Comparison of ENCODE assay signal across 19 cellular contexts in the genomic region with DNA sequence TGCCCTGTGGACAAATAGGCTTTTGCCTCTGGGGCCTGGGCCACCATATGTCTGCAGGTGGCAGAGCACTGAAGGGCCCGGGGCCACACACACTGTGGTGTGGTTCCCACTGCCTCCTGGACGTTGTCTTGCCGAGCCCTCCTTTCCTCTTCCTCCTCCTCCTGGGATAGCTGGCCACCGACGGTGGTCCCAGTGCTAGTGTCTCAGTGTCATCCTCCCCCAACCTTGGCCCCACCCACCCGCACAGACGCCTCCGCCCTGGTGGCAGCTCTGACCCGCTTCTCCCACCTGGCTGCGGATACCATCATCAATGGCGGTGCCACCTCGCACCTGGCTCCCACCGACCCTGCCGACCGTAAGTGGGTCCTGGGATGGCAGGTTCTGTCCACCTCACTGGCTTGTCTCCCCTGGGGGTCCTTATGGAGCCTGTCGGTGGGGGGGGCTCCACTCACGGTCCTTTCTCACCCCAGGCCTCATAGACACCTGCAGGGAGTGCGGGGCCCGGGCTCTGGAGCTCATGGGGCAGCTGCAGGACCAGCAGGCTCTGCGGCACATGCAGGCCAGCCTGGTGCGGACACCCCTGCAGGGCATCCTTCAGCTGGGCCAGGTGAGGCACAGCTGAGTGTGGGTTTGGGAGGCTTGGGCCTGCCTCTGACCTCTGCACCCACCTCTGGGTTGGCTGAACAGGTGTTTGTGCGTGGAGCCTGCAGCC. TPM values are rescaled to one million over a fixed set of nuclear protein-coding genes. Genes with fewer than 3 reads are reported as not detected.
DNase-seq lines count a peak whose midpoint lies in the region; ATAC-seq and TF ChIP-seq lines count a peak whose summit lies in the region.
"Had no signal": no experiment of that assay in that cellular context is flagged by ENCODE, and none has a peak within 500 bp of the region (broad histone marks: within the 10 kb centered on the region; RNA-seq: fewer than 3 reads in every experiment).

No MANE protein-coding gene starts in this region.

- no peaks in the 10 kb centered on the region for H3K9me3 ChIP-seq in SK-N-SH
- no peaks in the 10 kb centered on the region for H3K9me3 ChIP-seq in Karpas-422 (ENCODE audit: low read length)

- no peaks in the 10 kb centered on the region for H3K36me3 Mint-ChIP-seq in IgD-negative memory B cell
- H3K36me3 Mint-ChIP-seq in stimulated activated naive B cell treated with anti-CD40 and anti-IgM and Interleukin-4, amounts not matched to agents 10 μg/mL and 1 μg/mL and 100 μg/mL, for 72 hours, result peaks cover 38 to 39% of the 10 kb centered on the region in 2 donors

- H3K4me2 ChIP-seq in SK-N-SH (no peak overlapping the region), Karpas-422 (ENCODE audit: low read depth, low read length, poor library complexity, severe bottlenecking) (no peak overlapping the region)

- TF ChIP-seq EP300 in SK-N-SH (IDR thresholded peaks at IDR 0.05; ENCODE audit: borderline replicate concordance in 1 of 2, low read depth in 1 of 2, low read length in 1 of 2), result no peak

- intact Hi-C loops in dorsolateral prefrontal cortex (cut with DNase I), result loop anchor here (1.0 to 10.0 kb wide), 2 partner anchors 64 to 94 kb away; no protein-coding TSS in a partner anchor

- DNase-seq in SK-N-SH (peak; percentile 24), dorsolateral prefrontal cortex (no peak), nucleus accumbens (lab: John Stamatoyannopoulos, UW) (no peak), NCI-H226 (no peak), Karpas-422 (no peak)
- no peak for DNase-seq in stimulated activated naive B cell treated with anti-CD40 and anti-IgM and Interleukin-4, amounts not matched to agents 10 μg/mL and 1 μg/mL and 100 μg/mL, for 72 hours
- DNase-seq: CD4-positive, CD25-positive, alpha-beta regulatory T cell; DMS153; GF-D8; GM23248; KBM-7; NCI-H1105 treated with DMSO at 0.1 percent for 48 hours; NCI-H1694; NCI-H2081 treated with DMSO at 0.1 percent for 48 hours; NCI-H524; OCI-M1 had no signal

- no peak for TF ChIP-seq RAD21 in SK-N-SH (IDR thresholded peaks at IDR 0.05; ENCODE audit: low read length)

- 92% methylated on average over 17 of the region's 22 CpGs for WGBS in SK-N-SH (ENCODE audit: low lambda C conversion rate)

- H3K27ac ChIP-seq in SK-N-SH (ENCODE audit: low read depth in 2 of 2, low read length in 1 of 2) (no peak overlapping the region), dorsolateral prefrontal cortex (peak overlapping the region in 46 of 59 donors; percentile 13 to 99 (median 92)), Karpas-422 (ENCODE audit: low read length) (no peak overlapping the region)
- H3K27ac ChIP-seq: 22Rv1, GM23248 had no signal

- H3F3A ChIP-seq in SK-N-SH (replicated peaks; ENCODE audit: insufficient read depth), result no peaks in the 10 kb centered on the region

- H3K9ac ChIP-seq in SK-N-SH (no peak overlapping the region), Karpas-422 (ENCODE audit: low read length) (no peak overlapping the region)
- H3K9ac ChIP-seq: GM23248 had no signal

- peak overlapping the region; percentile 77 to 81 (median 80) for H3K27ac Mint-ChIP-seq in IgD-negative memory B cell
- peak overlapping the region; percentile 20 for H3K27ac Mint-ChIP-seq in stimulated activated naive B cell treated with anti-CD40 and anti-IgM and Interleukin-4, amounts not matched to agents 10 μg/mL and 1 μg/mL and 100 μg/mL, for 72 hours
- H3K27ac Mint-ChIP-seq: CD4-positive, CD25-positive, alpha-beta regulatory T cell had no signal

- POLR2A ChIA-PET in SK-N-SH (lab: Yijun Ruan, JAX), result no interaction called here

- no peaks in the 10 kb centered on the region for H3K9me2 ChIP-seq in SK-N-SH
- no peaks in the 10 kb centered on the region for H3K9me2 ChIP-seq in Karpas-422 (replicated peaks; ENCODE audit: insufficient read depth, low read length)

- H3K27me3 ChIP-seq in SK-N-SH (ENCODE audit: insufficient read depth), result no peaks in the 10 kb centered on the region
- no peaks in the 10 kb centered on the region for H3K27me3 ChIP-seq in dorsolateral prefrontal cortex
- no peaks in the 10 kb centered on the region for H3K27me3 ChIP-seq in Karpas-422 (ENCODE audit: low read length)

- H3K36me3 ChIP-seq in SK-N-SH (replicated peaks in 1 of 2; ENCODE audit: control insufficient read depth in 1 of 2, insufficient read depth in 2 of 2, low read length in 1 of 2), result peaks cover 0 to 14% of the 10 kb centered on the region in 2 experiments
- H3K36me3 ChIP-seq in Karpas-422 (ENCODE audit: insufficient read depth, low read length), result no peaks in the 10 kb centered on the region

- peak overlapping the region in 1 of 4 donors; percentile 65 for H3K4me3 Mint-ChIP-seq in IgD-negative memory B cell
- no peak overlapping the region for H3K4me3 Mint-ChIP-seq in stimulated activated naive B cell treated with anti-CD40 and anti-IgM and Interleukin-4, amounts not matched to agents 10 μg/mL and 1 μg/mL and 100 μg/mL, for 72 hours

- H3K4me1 Mint-ChIP-seq in IgD-negative memory B cell, result peaks cover 9 to 12% (median 10%) of the 10 kb centered on the region in 3 donors
- peaks cover 19 to 45% of the 10 kb centered on the region in 2 donors for H3K4me1 Mint-ChIP-seq in stimulated activated naive B cell treated with anti-CD40 and anti-IgM and Interleukin-4, amounts not matched to agents 10 μg/mL and 1 μg/mL and 100 μg/mL, for 72 hours

- TF ChIP-seq CTCF in SK-N-SH (IDR thresholded peaks at IDR 0.05), result no peak
- no peak for TF ChIP-seq CTCF in dorsolateral prefrontal cortex (IDR thresholded peaks at IDR 0.05 in 54 of 56, conservative IDR thresholded peaks at IDR 0.05 in 2 of 56; ENCODE audit: low read depth in 1 of 56, partially characterized antibody in 56 of 56)

- H4K20me1 ChIP-seq in SK-N-SH (ENCODE audit: insufficient read depth), result no peaks in the 10 kb centered on the region
- H4K20me1 ChIP-seq in Karpas-422 (ENCODE audit: insufficient read depth, low read depth, low read length), result no peaks in the 10 kb centered on the region

- no peaks in the 10 kb centered on the region for H3K9me3 Mint-ChIP-seq in IgD-negative memory B cell
- H3K9me3 Mint-ChIP-seq in stimulated activated naive B cell treated with anti-CD40 and anti-IgM and Interleukin-4, amounts not matched to agents 10 μg/mL and 1 μg/mL and 100 μg/mL, for 72 hours, result no peaks in the 10 kb centered on the region
- H3K9me3 Mint-ChIP-seq: CD4-positive, CD25-positive, alpha-beta regulatory T cell had no signal

- CTCF ChIA-PET in SK-N-SH (lab: Yijun Ruan, JAX), result interaction anchor here (0.9 to 8.0 kb wide), 13 partner anchors 12 to 111 kb away, joined by 3 to 148 read pairs (median 8); no protein-coding TSS in a partner anchor

- peaks cover 0 to 23% of the 10 kb centered on the region in 2 experiments; a peak in 1 of 4 replicates for H3K4me1 ChIP-seq in SK-N-SH (ENCODE audit: control insufficient read depth in 1 of 2, insufficient read depth in 2 of 2, low read depth in 1 of 2, low read length in 1 of 2)
- H3K4me1 ChIP-seq in Karpas-422 (ENCODE audit: low read length), result peaks cover 6% of the 10 kb centered on the region

- H3K79me2 ChIP-seq in SK-N-SH (ENCODE audit: insufficient read depth) (no peaks in the 10 kb centered on the region), Karpas-422 (ENCODE audit: low read length) (no peaks in the 10 kb centered on the region)

- H3K4me3 ChIP-seq in SK-N-SH (ENCODE audit: low read depth in 2 of 2, low read length in 1 of 2) (no peak overlapping the region), dorsolateral prefrontal cortex (no peak overlapping the region), Karpas-422 (ENCODE audit: low read length) (no peak overlapping the region)
- H3K4me3 ChIP-seq: GM23248 had no signal

- ATAC-seq in SK-N-SH treated with all-trans-retinoic acid at 6 μM for 48 hours, result no peak
- no peak for ATAC-seq in stimulated activated naive B cell treated with anti-CD40 and anti-IgM and Interleukin-4, amounts not matched to agents 10 μg/mL and 1 μg/mL and 100 μg/mL, for 72 hours (replicated peaks)

- H3K27me3 Mint-ChIP-seq in IgD-negative memory B cell, result no peaks in the 10 kb centered on the region
- no peaks in the 10 kb centered on the region for H3K27me3 Mint-ChIP-seq in stimulated activated naive B cell treated with anti-CD40 and anti-IgM and Interleukin-4, amounts not matched to agents 10 μg/mL and 1 μg/mL and 100 μg/mL, for 72 hours
- H3K27me3 Mint-ChIP-seq: CD4-positive, CD25-positive, alpha-beta regulatory T cell had no signal

- H2AFZ ChIP-seq in SK-N-SH (ENCODE audit: low read depth) (no peak overlapping the region), Karpas-422 (ENCODE audit: low read length) (no peak overlapping the region)
- H2AFZ ChIP-seq: GM23248 had no signal

TF ChIP-seq in SK-N-SH, 30 proteins besides CTCF, POLR2A, EP300 and RAD21:
- no peak for TF ChIP-seq SIN3A (IDR thresholded peaks at IDR 0.05; ENCODE audit: borderline replicate concordance, low read depth, low read length)
- TF ChIP-seq MXI1 (IDR thresholded peaks at IDR 0.05; ENCODE audit: low read depth, low read length), result no peak
- no peak for TF ChIP-seq FOXJ3 (CRISPR knock-in tag; IDR thresholded peaks at IDR 0.05)
- TF ChIP-seq TEAD4 (IDR thresholded peaks at IDR 0.05; ENCODE audit: borderline replicate concordance, insufficient read depth), result no peak
- no peak for TF ChIP-seq CHD2 (IDR thresholded peaks at IDR 0.05; ENCODE audit: low read length, partially characterized antibody)
- no peak for TF ChIP-seq YY1 (IDR thresholded peaks at IDR 0.05; ENCODE audit: low read depth)

TF ChIP-seq in SK-N-SH treated with all-trans-retinoic acid at 6 μM for 48 hours, 23 proteins besides CTCF, POLR2A, EP300 and RAD21 (continues in another document):
- TF ChIP-seq RARB (CRISPR knock-in tag; IDR thresholded peaks at IDR 0.05) (no peak), ZNF70 (CRISPR knock-in tag; IDR thresholded peaks at IDR 0.05) (no peak)

RNA-seq across cellular contexts. Expression of a gene that starts 23.5 kb away (rescaled TPM):
- polyA plus RNA-seq in SK-N-SH (2012; rRNA removed) (20.6 and 21.1 TPM in 2 replicates), IgD-negative memory B cell (58.3 TPM)
- 5.6 and 8.7 TPM in 2 replicates for polyA plus RNA-seq in SK-N-SH (2012; cell fraction: cytosol; rRNA removed)
- polyA plus RNA-seq in SK-N-SH (2012; cell fraction: nucleus; rRNA removed), result 122 and 128 TPM in 2 replicates
- total RNA-seq in dorsolateral prefrontal cortex, result 100 to 1,000 TPM in 104 of 120 experiments, 10 to 100 TPM in 16; 38.9 to 309 (median 147) TPM
- 19.4 and 42.9 TPM in 2 replicates for total RNA-seq in Karpas-422 (2014; rRNA removed; shearing (Covaris generic); ENCODE audit: low replicate concordance)

RNA-seq across cellular contexts. Expression of a gene that starts 37.2 kb away (rescaled TPM):
- polyA plus RNA-seq in SK-N-SH (2012; rRNA removed), result 20.9 and 41.1 TPM in 2 replicates
- 28.4 and 30.0 TPM in 2 replicates for polyA plus RNA-seq in SK-N-SH (2012; cell fraction: cytosol; rRNA removed)
- polyA plus RNA-seq in SK-N-SH (2012; cell fraction: nucleus; rRNA removed), result 28.8 and 35.8 TPM in 2 replicates
- 48.1 TPM for polyA plus RNA-seq in IgD-negative memory B cell
- total RNA-seq in dorsolateral prefrontal cortex, result 10 to 100 TPM; 15.8 to 35.3 (median 22.0) TPM
- not detected in 2 replicates for total RNA-seq in Karpas-422 (2014; rRNA removed; shearing (Covaris generic); ENCODE audit: low replicate concordance)

Comparison
In these comparisons a context has a peak if more than half of its experiments do, and no peak if none do; other contexts are left out.
1. H3K27ac ChIP-seq: peak in dorsolateral prefrontal cortex (46 of 59); none in SK-N-SH (0 of 2) and Karpas-422 (single experiment).
2. RNA of a gene that starts 37.2 kb away (total RNA-seq): 15.8 to 35.3 TPM in dorsolateral prefrontal cortex; not detected in Karpas-422; every median in the first group is over 10 times any median in the second.